ENCODE assay signal across 1 cellular context in genomic region chr13:29562762-29563161, GRCh38.
TF ChIP-seq lines count a peak whose summit lies in the region.

No MANE protein-coding gene starts in this region.

TF ChIP-seq in H1, 55 proteins besides CTCF, POLR2A, EP300 and RAD21:
- TF ChIP-seq CHD2 (IDR thresholded peaks at IDR 0.05; ENCODE audit: low read length) (no peak), GABPA (IDR thresholded peaks at IDR 0.05; ENCODE audit: borderline replicate concordance, insufficient read depth, low read length) (no peak), BCL11A (IDR thresholded peaks at IDR 0.05; ENCODE audit: low read depth in 2 of 2, low read length in 2 of 2) (no peak), TAF1 (IDR thresholded peaks at IDR 0.05; ENCODE audit: low read depth, low read length) (no peak), POU5F1 (IDR thresholded peaks at IDR 0.05; ENCODE audit: low read depth, low read length) (no peak), CHD7 (IDR thresholded peaks at IDR 0.05; ENCODE audit: insufficient replicate concordance, low read length) (no peak), ATF3 (IDR thresholded peaks at IDR 0.05; ENCODE audit: insufficient read depth, low read depth, low read length) (no peak), NANOG (IDR thresholded peaks at IDR 0.05; ENCODE audit: insufficient read depth, low read depth, low read length, poor library complexity, severe bottlenecking) (no peak), CBX5 (IDR thresholded peaks at IDR 0.05; ENCODE audit: low read depth, low read length) (no peak), RBBP5 (IDR thresholded peaks at IDR 0.05; ENCODE audit: borderline replicate concordance, low read depth, low read length) (no peak)
